16 cellular contexts compared by ENCODE assay signal in the genomic region with DNA sequence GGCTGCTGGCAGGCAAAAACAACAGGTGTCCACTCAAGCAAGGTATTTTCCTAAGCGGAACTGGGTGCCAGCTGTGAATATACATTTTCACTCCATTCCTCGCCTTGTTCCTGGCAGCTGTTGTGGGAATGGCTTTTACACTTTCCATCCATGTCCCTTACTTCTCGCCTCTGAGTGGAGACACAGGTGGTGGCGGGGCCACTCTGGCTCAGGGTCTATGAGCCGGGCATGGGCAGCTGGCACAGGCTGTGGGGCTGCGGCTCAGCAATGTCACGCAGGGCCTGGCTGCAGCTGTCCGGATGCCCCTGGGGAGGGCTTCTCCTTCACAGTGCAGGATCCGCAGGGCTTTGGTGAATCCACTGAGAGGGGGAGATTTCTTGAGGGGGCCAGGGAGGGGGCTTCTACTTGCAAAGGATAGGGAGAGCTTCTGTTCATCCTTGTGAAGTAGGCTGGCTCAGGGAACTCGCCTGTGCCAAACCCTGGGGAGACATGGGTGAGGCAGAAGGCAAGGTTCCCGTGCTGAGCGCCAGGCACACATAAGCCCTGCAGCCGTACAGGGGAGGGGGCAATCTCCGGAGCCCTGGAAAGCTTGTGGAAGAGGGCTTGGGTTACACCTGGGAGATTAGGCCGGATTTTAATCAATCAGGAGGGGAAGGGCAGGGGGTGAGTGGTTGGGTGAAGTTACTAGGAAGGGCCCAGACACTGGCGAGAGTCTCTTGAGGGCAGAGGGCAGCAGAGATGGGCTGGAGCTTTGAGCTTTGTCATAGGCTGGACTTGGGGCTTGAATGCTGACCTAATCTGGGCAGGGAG. TPM values are rescaled to one million over a fixed set of nuclear protein-coding genes. Genes with fewer than 3 reads are reported as not detected.
DNase-seq lines count a peak whose midpoint lies in the region; ATAC-seq and TF ChIP-seq lines count a peak whose summit lies in the region.
"Had no signal": no experiment of that assay in that cellular context is flagged by ENCODE, and none has a peak within 500 bp of the region (broad histone marks: within the 10 kb centered on the region; RNA-seq: fewer than 3 reads in every experiment).

No MANE protein-coding gene starts in this region.

- CTCF ChIA-PET in activated CD8-positive, alpha-beta T cell treated with anti-CD3 and anti-CD28 coated beads for 36 hours (lab: Charles Lee) = interaction anchor here (1.3 kb wide), 1 partner anchor 121 kb away, joined by 3 read pairs; no protein-coding TSS in a partner anchor

- H3K27me3 Mint-ChIP-seq in chondrocyte (ENCODE audit: low read depth) (no peaks in the 10 kb centered on the region), nephron (ENCODE audit: low read depth) (peaks cover 10% of the 10 kb centered on the region)
- H3K27me3 Mint-ChIP-seq in activated T-cell treated with anti-CD3 and anti-CD28 coated beads, Interleukin-2, amount 50 U/mL, for 24 hours = no peaks in the 10 kb centered on the region
- H3K27me3 Mint-ChIP-seq in activated CD8-positive, alpha-beta T cell treated with anti-CD3 and anti-CD28 coated beads for 36 hours = no peaks in the 10 kb centered on the region
- H3K27me3 Mint-ChIP-seq: memory B cell had no signal

- H3K9me3 Mint-ChIP-seq in chondrocyte (ENCODE audit: low read depth) (peaks cover 47% of the 10 kb centered on the region), nephron (peaks cover 81% of the 10 kb centered on the region)
- H3K9me3 Mint-ChIP-seq in activated T-cell treated with anti-CD3 and anti-CD28 coated beads, Interleukin-2, amount 50 U/mL, for 24 hours = peaks cover 18% of the 10 kb centered on the region
- H3K9me3 Mint-ChIP-seq in activated CD8-positive, alpha-beta T cell treated with anti-CD3 and anti-CD28 coated beads for 36 hours = peaks cover 14% of the 10 kb centered on the region

- POLR2A ChIA-PET in activated CD8-positive, alpha-beta T cell treated with anti-CD3 and anti-CD28 coated beads for 36 hours (lab: Charles Lee) = no interaction called here

- intact Hi-C loops in activated CD8-positive, alpha-beta T cell treated with anti-CD3 and anti-CD28 coated beads for 36 hours (cut with micrococcal nuclease) = no loop called here

- peak overlapping the region; percentile 20 for H3K27ac Mint-ChIP-seq in chondrocyte (ENCODE audit: unreplicated experiment)
- H3K27ac Mint-ChIP-seq in nephron = peak overlapping the region; percentile 1 to 74 (median 72)
- H3K27ac Mint-ChIP-seq in activated T-cell treated with anti-CD3 and anti-CD28 coated beads, Interleukin-2, amount 50 U/mL, for 24 hours = no peak overlapping the region
- no peak overlapping the region for H3K27ac Mint-ChIP-seq in activated CD8-positive, alpha-beta T cell treated with anti-CD3 and anti-CD28 coated beads for 36 hours
- H3K27ac Mint-ChIP-seq: memory B cell; T-helper 2 cell treated with Interferon-gamma antibody and Interleukin-4, amounts not matched to agents 5 μg/mL and 100 μg/mL, for 36 hours had no signal

- H3K4me1 Mint-ChIP-seq in chondrocyte (ENCODE audit: low read depth) (peaks cover 23% of the 10 kb centered on the region), nephron (peaks cover 64% of the 10 kb centered on the region)
- H3K4me1 Mint-ChIP-seq in activated T-cell treated with anti-CD3 and anti-CD28 coated beads, Interleukin-2, amount 50 U/mL, for 24 hours (ENCODE audit: low read depth) = peaks cover 5% of the 10 kb centered on the region
- H3K4me1 Mint-ChIP-seq in activated CD8-positive, alpha-beta T cell treated with anti-CD3 and anti-CD28 coated beads for 36 hours (ENCODE audit: low read depth) = peaks cover 3% of the 10 kb centered on the region

- H3K4me3 Mint-ChIP-seq in chondrocyte (ENCODE audit: unreplicated experiment) (peak overlapping the region; percentile 28), nephron (peak overlapping the region in 1 of 3 experiments; percentile 26)
- H3K4me3 Mint-ChIP-seq in activated T-cell treated with anti-CD3 and anti-CD28 coated beads, Interleukin-2, amount 50 U/mL, for 24 hours = no peak overlapping the region
- H3K4me3 Mint-ChIP-seq in activated CD8-positive, alpha-beta T cell treated with anti-CD3 and anti-CD28 coated beads for 36 hours = no peak overlapping the region
- H3K4me3 Mint-ChIP-seq: memory B cell; T-helper 2 cell treated with Interferon-gamma antibody and Interleukin-4, amounts not matched to agents 5 μg/mL and 100 μg/mL, for 36 hours had no signal

- DNase-seq in D341Med (ENCODE audit: low spot score) (peak; percentile 25), NCI-H1092 treated with DMSO at 0.1 percent for 48 hours (lab: John Stamatoyannopoulos, UW) (peak; percentile 68), chondrocyte (ENCODE audit: low spot score) (peak; percentile 61), NCI-H526 (lab: John Stamatoyannopoulos, UW) (no peak), HPDE6-E6E7 (ENCODE audit: extremely low spot score) (no peak)
- DNase-seq in activated T-cell treated with anti-CD3 and anti-CD28 coated beads, Interleukin-2, amount 50 U/mL, for 24 hours = no peak
- no peak for DNase-seq in activated CD8-positive, alpha-beta T cell treated with anti-CD3 and anti-CD28 coated beads for 36 hours
- DNase-seq: activated CD8-positive, alpha-beta memory T cell treated with anti-CD3 and anti-CD28 coated beads, Interleukin-2, amount 50 U/mL, for 48 hours; activated naive CD4-positive, alpha-beta T cell treated with Interleukin-2 at 50 U/mL for 16 hours; Calu3; GDM1; NCI-H2227 treated with DMSO at 0.1 percent for 48 hours; substantia nigra had no signal

- TF ChIP-seq CTCF in chondrocyte (IDR thresholded peaks at IDR 0.05) (no peak), nephron (IDR thresholded peaks at IDR 0.05; ENCODE audit: unreplicated experiment in 3 of 3) (no peak)
- TF ChIP-seq CTCF in activated CD8-positive, alpha-beta T cell treated with anti-CD3 and anti-CD28 coated beads for 36 hours (IDR thresholded peaks at IDR 0.05) = no peak

- ATAC-seq in activated CD8-positive, alpha-beta T cell treated with anti-CD3 and anti-CD28 coated beads for 36 hours = no peak

- H3K36me3 Mint-ChIP-seq in chondrocyte (ENCODE audit: low read depth) (peaks cover 38% of the 10 kb centered on the region), nephron (ENCODE audit: low read depth) (peaks cover 98% of the 10 kb centered on the region)
- H3K36me3 Mint-ChIP-seq in activated T-cell treated with anti-CD3 and anti-CD28 coated beads, Interleukin-2, amount 50 U/mL, for 24 hours (ENCODE audit: low read depth) = peaks cover 30% of the 10 kb centered on the region
- H3K36me3 Mint-ChIP-seq in activated CD8-positive, alpha-beta T cell treated with anti-CD3 and anti-CD28 coated beads for 36 hours (ENCODE audit: low read depth) = peaks cover 21% of the 10 kb centered on the region

RNA-seq across cellular contexts. Expression of gene KCNQ1OT1, which starts 45.7 kb away (rescaled TPM):
- 2.5 to 8.5 TPM (median 2.7 TPM) in 3 replicates for total RNA-seq in chondrocyte
- total RNA-seq in activated CD8-positive, alpha-beta T cell treated with anti-CD3 and anti-CD28 coated beads for 36 hours = under 1 TPM; 0.22 to 0.23 TPM

Comparison
In these comparisons a context has a peak if more than half of its experiments do, and no peak if none do; other contexts are left out.
1. DNase-seq: peak in D341Med (single experiment), NCI-H1092 treated with DMSO at 0.1 percent for 48 hours (single experiment) and chondrocyte (single experiment); none in NCI-H526 (0 of 2), activated T-cell treated with anti-CD3 and anti-CD28 coated beads, Interleukin-2, amount 50 U/mL, for 24 hours (single experiment), HPDE6-E6E7 (single experiment) and activated CD8-positive, alpha-beta T cell treated with anti-CD3 and anti-CD28 coated beads for 36 hours (single experiment).
2. H3K27ac Mint-ChIP-seq: peak in chondrocyte (single experiment) and nephron (3 of 3); none in activated T-cell treated with anti-CD3 and anti-CD28 coated beads, Interleukin-2, amount 50 U/mL, for 24 hours (single experiment) and activated CD8-positive, alpha-beta T cell treated with anti-CD3 and anti-CD28 coated beads for 36 hours (single experiment).